In the genomic region with DNA sequence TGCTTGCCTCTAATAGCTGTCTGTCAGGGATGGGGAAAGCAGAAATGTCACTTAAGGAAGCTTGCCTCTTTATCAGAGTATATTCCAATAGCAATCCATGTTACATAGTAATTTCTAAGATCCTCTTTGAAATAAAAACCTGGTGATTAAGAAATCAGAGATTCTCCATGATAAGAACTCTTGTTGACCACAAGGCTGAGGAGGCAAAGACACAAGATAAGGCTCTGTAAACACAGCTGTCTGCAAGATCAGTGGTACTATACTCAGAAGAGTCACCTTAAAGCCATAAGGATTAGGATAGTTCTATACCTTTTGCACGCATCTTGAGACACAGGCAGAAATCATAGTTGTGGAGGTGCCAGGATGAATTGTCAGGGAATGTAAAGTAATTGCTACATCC, we compare ENCODE assay signal across 34 cellular contexts.
"Had no signal": no experiment of that assay in that cellular context is flagged by ENCODE, and none has a peak within 500 bp of the region (broad histone marks: within the 10 kb centered on the region; RNA-seq: fewer than 3 reads in every experiment).

No MANE protein-coding gene starts in this region.

- H3K9me3 ChIP-seq: body of pancreas, heart left ventricle, pancreas, prostate gland, sigmoid colon, suprapubic skin, tibial artery, upper lobe of right lung had no signal

- H3K4me2 ChIP-seq: smooth muscle cell had no signal

- DNase-seq: activated CD4-positive, alpha-beta memory T cell treated with anti-CD3 and anti-CD28 coated beads for 36 hours; activated CD4-positive, alpha-beta T cell treated with anti-CD3 and anti-CD28 coated beads for 4 hours; activated gamma-delta T cell treated with Interleukin-2 at 50 U/mL for 16 hours; activated naive CD8-positive, alpha-beta T cell treated with anti-CD3 and anti-CD28 coated beads, Interleukin-2, amount 50 U/mL, for 24 hours; activated T-cell treated with anti-CD3 and anti-CD28 coated beads, Interleukin-2, amount 50 U/mL, for 4 hours; body of pancreas; cerebellar nuclear complex; dorsolateral prefrontal cortex; effector memory CD4-positive, alpha-beta T cell; foreskin fibroblast; heart left ventricle; hypothalamus; immature natural killer cell; naive B cell; pancreas; retina; sigmoid colon; stimulated activated CD4-positive, alpha-beta T cell treated with anti-CD3 and anti-CD28 coated beads, Interleukin-15, amount 100 ng/mL, for 24 hours; stimulated activated CD4-positive, alpha-beta T cell treated with anti-CD3 and anti-CD28 coated beads, Interleukin-2, amount 100 ng/mL, for 24 hours; stimulated activated naive CD4-positive, alpha-beta T cell; T-helper 9 cell; tibial artery; upper lobe of right lung had no signal

- H3K4me1 ChIP-seq: body of pancreas, heart left ventricle, pancreas, prostate gland, sigmoid colon, suprapubic skin, tibial artery, upper lobe of right lung had no signal

- H3K4me3 Mint-ChIP-seq: activated CD4-positive, alpha-beta memory T cell treated with anti-CD3 and anti-CD28 coated beads for 36 hours; activated naive CD4-positive, alpha-beta T cell treated with anti-CD3 and anti-CD28 coated beads, Interleukin-2, amount 50 U/mL, for 24 hours; activated naive CD8-positive, alpha-beta T cell treated with anti-CD3 and anti-CD28 coated beads, Interleukin-2, amount 50 U/mL, for 24 hours; activated T-cell treated with anti-CD3 and anti-CD28 coated beads, Interleukin-2, amount 50 U/mL, for 4 hours; activated T-helper 17 cell treated with anti-CD3 and anti-CD28 coated beads, Interleukin-2, amount 50 U/mL, for 72 hours; immature natural killer cell; mesothelial cell of epicardium; naive B cell had no signal

- H3K27ac ChIP-seq: body of pancreas, cardiac muscle cell, coronary artery, dorsolateral prefrontal cortex, heart left ventricle, pancreas, prostate gland, sigmoid colon, suprapubic skin, tibial artery, upper lobe of right lung, VCaP had no signal

- H3K27me3 ChIP-seq: body of pancreas, cardiac muscle cell, dorsolateral prefrontal cortex, heart left ventricle, pancreas, sigmoid colon, suprapubic skin, tibial artery, upper lobe of right lung had no signal

- H3K9me3 Mint-ChIP-seq: activated CD4-positive, alpha-beta memory T cell treated with anti-CD3 and anti-CD28 coated beads for 36 hours; activated naive CD4-positive, alpha-beta T cell treated with anti-CD3 and anti-CD28 coated beads, Interleukin-2, amount 50 U/mL, for 24 hours; activated naive CD8-positive, alpha-beta T cell treated with anti-CD3 and anti-CD28 coated beads, Interleukin-2, amount 50 U/mL, for 24 hours; activated T-cell treated with anti-CD3 and anti-CD28 coated beads, Interleukin-2, amount 50 U/mL, for 4 hours; activated T-helper 17 cell treated with anti-CD3 and anti-CD28 coated beads, Interleukin-2, amount 50 U/mL, for 72 hours; immature natural killer cell; mesothelial cell of epicardium; naive B cell had no signal

- H3K36me3 ChIP-seq: prostate gland had no signal

- ATAC-seq: activated naive CD8-positive, alpha-beta T cell treated with anti-CD3 and anti-CD28 coated beads, Interleukin-2, amount 50 U/mL, for 24 hours; activated T-cell treated with anti-CD3 and anti-CD28 coated beads, Interleukin-2, amount 50 U/mL, for 4 hours; activated T-helper 17 cell treated with anti-CD3 and anti-CD28 coated beads, Interleukin-2, amount 50 U/mL, for 72 hours; body of pancreas; heart left ventricle; pancreas; upper lobe of right lung had no signal

- FAIRE-seq: endothelial cell of umbilical vein, pancreas, TTC549 had no signal

- H3K27ac Mint-ChIP-seq: activated CD4-positive, alpha-beta memory T cell treated with anti-CD3 and anti-CD28 coated beads for 36 hours; activated naive CD4-positive, alpha-beta T cell treated with anti-CD3 and anti-CD28 coated beads, Interleukin-2, amount 50 U/mL, for 24 hours; activated naive CD8-positive, alpha-beta T cell treated with anti-CD3 and anti-CD28 coated beads, Interleukin-2, amount 50 U/mL, for 24 hours; activated T-helper 17 cell treated with anti-CD3 and anti-CD28 coated beads, Interleukin-2, amount 50 U/mL, for 72 hours; mesothelial cell of epicardium had no signal

- H3K4me3 ChIP-seq: body of pancreas, cardiac muscle cell, coronary artery, dorsolateral prefrontal cortex, heart left ventricle, pancreas, prostate gland, sigmoid colon, smooth muscle cell, suprapubic skin, tibial artery, upper lobe of right lung had no signal

- H3K27me3 Mint-ChIP-seq: activated CD4-positive, alpha-beta memory T cell treated with anti-CD3 and anti-CD28 coated beads for 36 hours; activated naive CD4-positive, alpha-beta T cell treated with anti-CD3 and anti-CD28 coated beads, Interleukin-2, amount 50 U/mL, for 24 hours; activated naive CD8-positive, alpha-beta T cell treated with anti-CD3 and anti-CD28 coated beads, Interleukin-2, amount 50 U/mL, for 24 hours; activated T-helper 17 cell treated with anti-CD3 and anti-CD28 coated beads, Interleukin-2, amount 50 U/mL, for 72 hours; naive B cell had no signal

- H3K4me1 Mint-ChIP-seq: activated naive CD4-positive, alpha-beta T cell treated with anti-CD3 and anti-CD28 coated beads, Interleukin-2, amount 50 U/mL, for 24 hours; activated naive CD8-positive, alpha-beta T cell treated with anti-CD3 and anti-CD28 coated beads, Interleukin-2, amount 50 U/mL, for 24 hours; activated T-helper 17 cell treated with anti-CD3 and anti-CD28 coated beads, Interleukin-2, amount 50 U/mL, for 72 hours; immature natural killer cell; naive B cell had no signal
